8 cellular contexts compared by ENCODE assay signal in the genomic region with DNA sequence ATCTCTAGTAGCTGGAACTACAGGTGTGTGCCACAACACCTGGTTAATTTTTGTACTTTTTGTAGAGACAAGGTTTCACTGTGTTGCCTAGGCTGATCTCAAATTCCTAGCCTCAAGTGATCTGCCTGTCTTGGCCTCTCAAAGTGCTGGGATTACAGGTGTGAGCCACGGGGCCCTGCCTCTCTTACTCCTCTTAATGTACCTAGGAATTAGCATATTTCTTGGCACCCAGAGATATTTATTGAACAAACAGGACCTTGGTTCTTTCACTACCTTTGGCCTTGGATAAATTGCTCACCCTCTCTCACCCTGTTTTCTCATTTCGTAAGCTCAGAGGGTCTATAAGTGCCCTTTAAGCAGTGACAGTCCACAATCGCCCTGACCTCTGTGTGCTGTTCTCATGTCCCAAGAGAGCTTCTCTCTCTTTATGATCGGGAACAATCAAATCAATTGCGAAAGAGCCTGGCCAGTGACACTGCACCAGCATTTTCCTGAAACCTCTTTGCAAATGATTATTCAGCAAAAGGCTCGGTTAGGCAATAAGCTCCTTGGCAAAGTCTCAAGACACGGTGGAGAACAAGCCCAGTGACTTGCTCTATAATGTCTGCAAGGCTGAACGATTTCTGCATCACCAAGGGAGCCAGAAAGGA.
DNase-seq lines count a peak whose midpoint lies in the region; ATAC-seq and TF ChIP-seq lines count a peak whose summit lies in the region.

No MANE protein-coding gene starts in this region.

- no peak overlapping the region for H3K18ac ChIP-seq in trophoblast cell (ENCODE audit: low read length)

- H2BK5ac ChIP-seq in trophoblast cell (ENCODE audit: low read depth, low read length, poor library complexity), result no peak overlapping the region

- no peak for TF ChIP-seq CTCF in C4-2B (conservative IDR thresholded peaks at IDR 0.05)

- peaks cover 2% of the 10 kb centered on the region for H3K9me3 ChIP-seq in trophoblast cell (ENCODE audit: insufficient read depth, low read depth, low read length)

- peaks cover 4% of the 10 kb centered on the region in 2 experiments for H3K36me3 ChIP-seq in trophoblast cell (ENCODE audit: control insufficient read depth in 1 of 2, insufficient read depth in 2 of 2, low read length in 2 of 2)

- H2AK5ac ChIP-seq in trophoblast cell (ENCODE audit: low read length), result no peak overlapping the region

- H3K27me3 ChIP-seq in trophoblast cell (ENCODE audit: insufficient read depth, low read length), result no peaks in the 10 kb centered on the region

- peak overlapping the region; percentile 3; the same call in 1 of the 2 replicates for H3K27ac ChIP-seq in C4-2B
- no peak overlapping the region for H3K27ac ChIP-seq in trophoblast cell (ENCODE audit: low read depth, low read length)

- H3K14ac ChIP-seq in trophoblast cell (ENCODE audit: low read length), result no peak overlapping the region

- H4K8ac ChIP-seq in trophoblast cell (ENCODE audit: low read depth, low read length), result no peak overlapping the region

- no peak for ATAC-seq in HG02798 (IDR thresholded peaks at IDR 0.05; ENCODE audit: poor library complexity, unreplicated experiment)

- no peak overlapping the region for H3K4me3 ChIP-seq in trophoblast cell (ENCODE audit: low read depth, low read length)

- DNase-seq in NOMO-1 treated with DMSO at 0.1 percent for 48 hours (lab: John Stamatoyannopoulos, UW; ENCODE audit: unreplicated experiment), result peak; percentile 87
- peak; percentile 80 for DNase-seq in fibroblast of peridontal ligament (ENCODE audit: extremely low read depth)
- DNase-seq in trophoblast cell, result peak; percentile 50 to 74
- DNase-seq in NCI-H2171 (lab: John Stamatoyannopoulos, UW), result no peak
- DNase-seq in GOT3 (lab: John Stamatoyannopoulos, UW), result no peak
- DNase-seq in NCI-H1092 (lab: John Stamatoyannopoulos, UW), result no peak

- H4K91ac ChIP-seq in trophoblast cell (ENCODE audit: low read depth, low read length), result peak overlapping the region; percentile 42

- WGBS in trophoblast cell (ENCODE audit: extremely low coverage, insufficient coverage, insufficient read length), result no CpG with 5 or more reads among the region's 8 CpGs

- H2BK120ac ChIP-seq in trophoblast cell (ENCODE audit: insufficient read depth, low read length, poor library complexity), result peak overlapping the region; percentile 58

- no peak overlapping the region for H3K4ac ChIP-seq in trophoblast cell (ENCODE audit: low read depth, low read length)

- no peak overlapping the region for H3K4me2 ChIP-seq in trophoblast cell (ENCODE audit: low read length)

- H3K9ac ChIP-seq in trophoblast cell (ENCODE audit: low read length), result no peak overlapping the region

- H2BK12ac ChIP-seq in trophoblast cell (ENCODE audit: low read length), result peak overlapping the region; percentile 8

- H3K79me1 ChIP-seq in trophoblast cell (ENCODE audit: low read length), result peaks cover 3% of the 10 kb centered on the region

- no peak overlapping the region for H2AFZ ChIP-seq in trophoblast cell (ENCODE audit: insufficient read depth, low read length, poor library complexity)

- no peaks in the 10 kb centered on the region for H3K79me2 ChIP-seq in trophoblast cell (ENCODE audit: control insufficient read depth, insufficient read depth, low read length, poor library complexity)

- no peak overlapping the region for H3K23ac ChIP-seq in trophoblast cell (ENCODE audit: low read length)

- H4K12ac ChIP-seq in trophoblast cell (ENCODE audit: low read depth, low read length), result no peak overlapping the region

- H3K4me1 ChIP-seq in trophoblast cell (ENCODE audit: control insufficient read depth in 1 of 2, insufficient read depth in 2 of 2, low read length in 2 of 2), result peaks cover 0 to 3% of the 10 kb centered on the region in 2 experiments

Comparison
In these comparisons a context has a peak if more than half of its experiments do, and no peak if none do; other contexts are left out.
1. DNase-seq: peak in NOMO-1 treated with DMSO at 0.1 percent for 48 hours (single experiment), fibroblast of peridontal ligament (single experiment) and trophoblast cell (2 of 2); none in NCI-H2171 (single experiment), GOT3 (single experiment) and NCI-H1092 (single experiment).